ENCODE assay signal across 15 cellular contexts in genomic region chr4:143587703-143588102, GRCh38.
DNase-seq lines count a peak whose midpoint lies in the region; ATAC-seq and TF ChIP-seq lines count a peak whose summit lies in the region.
"Had no signal": no experiment of that assay in that cellular context is flagged by ENCODE, and none has a peak within 500 bp of the region (broad histone marks: within the 10 kb centered on the region; RNA-seq: fewer than 3 reads in every experiment).

No MANE protein-coding gene starts in this region.

- intact Hi-C loops in Right ventricle myocardium superior (cut with DNase I) = no loop called here

- no peaks in the 10 kb centered on the region for H3K36me3 ChIP-seq in right atrium auricular region
- H3K36me3 ChIP-seq: heart left ventricle, thyroid gland had no signal

- H3K4me1 ChIP-seq in right atrium auricular region = no peaks in the 10 kb centered on the region
- H3K4me1 ChIP-seq: thyroid gland had no signal

- peak in 1 of 2 donors; percentile 32 for TF ChIP-seq CTCF in right atrium auricular region (IDR thresholded peaks at IDR 0.05)

- DNase-seq in Right ventricle myocardium superior (no peak), right atrium auricular region (ENCODE audit: low spot score) (no peak), NCI-H69 (lab: John Stamatoyannopoulos, UW) (peak; percentile 8), dermis blood vessel endothelial cell (peak; percentile 69), stromal cell of bone marrow (ENCODE audit: low read depth) (peak; percentile 3), mesenteric fat pad (ENCODE audit: low spot score) (no peak)
- DNase-seq: activated CD8-positive, alpha-beta T cell treated with anti-CD3 and anti-CD28 coated beads, Interleukin-2, amount 10 ng/mL, durations not matched to agents 7 days and 5 days; activated naive CD4-positive, alpha-beta T cell treated with Interleukin-2 at 50 U/mL for 16 hours; GF-D8; heart left ventricle; midbrain; MV-4-11; thyroid gland had no signal

- H3K27ac ChIP-seq in right atrium auricular region = no peak overlapping the region
- H3K27ac ChIP-seq: heart left ventricle, thyroid gland had no signal

- H3K4me3 ChIP-seq in right atrium auricular region = no peak overlapping the region
- H3K4me3 ChIP-seq: heart left ventricle, thyroid gland had no signal

- ATAC-seq in Right ventricle myocardium superior (ENCODE audit: poor library complexity) (peak; percentile 51), HG03025 (IDR thresholded peaks at IDR 0.05; ENCODE audit: low FRiP score, unreplicated experiment) (no peak), HG02610 (IDR thresholded peaks at IDR 0.05; ENCODE audit: unreplicated experiment) (no peak)
- ATAC-seq: activated CD8-positive, alpha-beta T cell treated with anti-CD3 and anti-CD28 coated beads, Interleukin-2, amount 10 ng/mL, durations not matched to agents 7 days and 5 days had no signal

- H3K27me3 ChIP-seq in right atrium auricular region = no peaks in the 10 kb centered on the region
- H3K27me3 ChIP-seq: heart left ventricle, thyroid gland had no signal

- H3K9me3 ChIP-seq in right atrium auricular region = no peaks in the 10 kb centered on the region
- H3K9me3 ChIP-seq: thyroid gland had no signal

Comparison
In these comparisons a context has a peak if more than half of its experiments do, and no peak if none do; other contexts are left out.
1. DNase-seq: peak in NCI-H69 (single experiment), dermis blood vessel endothelial cell (single experiment) and stromal cell of bone marrow (single experiment); none in Right ventricle myocardium superior (single experiment), right atrium auricular region (single experiment) and mesenteric fat pad (single experiment).